ENCODE assay signal across 1 cellular context in the genomic region with DNA sequence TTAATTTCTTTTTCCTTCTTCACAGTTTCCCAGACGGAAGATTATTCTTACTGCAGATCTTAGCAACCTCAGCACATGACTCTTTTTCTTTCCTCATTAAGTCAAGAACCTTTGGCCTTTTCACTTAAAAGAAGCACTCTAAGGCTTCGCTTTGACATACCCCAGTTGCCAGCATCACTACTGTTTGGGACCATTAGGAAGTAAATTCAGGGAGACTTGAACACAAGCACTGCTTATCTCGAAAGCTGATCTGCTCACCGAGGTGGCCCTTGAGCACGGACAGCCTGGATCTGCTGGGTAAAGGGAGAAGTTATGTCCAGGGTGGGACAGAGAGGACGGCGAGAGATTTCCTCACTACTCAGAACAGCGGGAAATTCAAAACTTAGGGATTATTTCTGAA.
TF ChIP-seq lines count a peak whose summit lies in the region.

No MANE protein-coding gene starts in this region.

TF ChIP-seq in HepG2, 621 proteins besides CTCF, POLR2A, EP300 and RAD21 (continued from another document):
- TF ChIP-seq, protein P1, sequence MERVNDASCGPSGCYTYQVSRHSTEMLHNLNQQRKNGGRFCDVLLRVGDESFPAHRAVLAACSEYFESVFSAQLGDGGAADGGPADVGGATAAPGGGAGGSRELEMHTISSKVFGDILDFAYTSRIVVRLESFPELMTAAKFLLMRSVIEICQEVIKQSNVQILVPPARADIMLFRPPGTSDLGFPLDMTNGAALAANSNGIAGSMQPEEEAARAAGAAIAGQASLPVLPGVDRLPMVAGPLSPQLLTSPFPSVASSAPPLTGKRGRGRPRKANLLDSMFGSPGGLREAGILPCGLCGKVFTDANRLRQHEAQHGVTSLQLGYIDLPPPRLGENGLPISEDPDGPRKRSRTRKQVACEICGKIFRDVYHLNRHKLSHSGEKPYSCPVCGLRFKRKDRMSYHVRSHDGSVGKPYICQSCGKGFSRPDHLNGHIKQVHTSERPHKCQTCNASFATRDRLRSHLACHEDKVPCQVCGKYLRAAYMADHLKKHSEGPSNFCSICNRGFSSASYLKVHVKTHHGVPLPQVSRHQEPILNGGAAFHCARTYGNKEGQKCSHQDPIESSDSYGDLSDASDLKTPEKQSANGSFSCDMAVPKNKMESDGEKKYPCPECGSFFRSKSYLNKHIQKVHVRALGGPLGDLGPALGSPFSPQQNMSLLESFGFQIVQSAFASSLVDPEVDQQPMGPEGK (CRISPR knock-in tag; IDR thresholded peaks at IDR 0.05): no peak
- no peak for TF ChIP-seq CEBPG (CRISPR knock-in tag; IDR thresholded peaks at IDR 0.05)
- no peak for TF ChIP-seq KLF13 (CRISPR knock-in tag; IDR thresholded peaks at IDR 0.05)
- no peak for TF ChIP-seq ZNF800 (CRISPR knock-in tag; IDR thresholded peaks at IDR 0.05)
- no peak for TF ChIP-seq ZNF598 (CRISPR knock-in tag; IDR thresholded peaks at IDR 0.05; ENCODE audit: borderline replicate concordance)
- TF ChIP-seq SNAI1 (CRISPR knock-in tag; IDR thresholded peaks at IDR 0.05; ENCODE audit: borderline replicate concordance): no peak
